8 cellular contexts compared by ENCODE assay signal in the genomic region with DNA sequence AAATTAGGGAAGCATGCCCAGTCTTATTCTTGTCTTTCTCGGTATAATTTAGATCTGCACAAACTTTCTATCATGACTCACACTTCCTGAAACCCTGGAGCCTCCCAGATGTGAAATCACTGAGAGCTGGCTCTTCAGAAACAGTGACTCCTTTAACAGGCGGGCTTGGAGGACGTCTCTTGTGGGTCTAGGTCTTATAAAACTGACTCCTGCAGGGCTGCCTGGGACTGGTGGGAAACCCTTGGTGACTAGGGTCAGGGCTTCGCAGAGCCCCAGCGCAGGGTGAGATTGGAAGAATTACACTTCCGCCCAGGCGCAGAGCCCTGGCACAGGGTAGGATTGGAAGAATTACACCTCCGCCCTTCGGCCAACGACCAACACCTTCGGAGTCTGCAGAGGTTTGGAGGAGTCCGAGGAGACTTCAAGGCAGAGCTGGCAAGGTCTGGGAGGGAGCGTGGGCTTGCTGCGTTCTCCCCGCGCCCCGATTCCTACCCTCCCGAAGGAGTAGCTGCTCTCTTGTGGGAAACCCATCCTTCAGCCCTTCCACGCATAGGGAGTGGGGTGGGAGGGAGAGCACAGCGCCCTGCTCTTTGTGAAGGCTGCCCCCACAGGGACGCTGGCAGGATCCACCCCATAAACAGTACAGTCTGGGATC. TPM values are rescaled to one million over a fixed set of nuclear protein-coding genes. Genes with fewer than 3 reads are reported as not detected.
A peak's percentile ranks its signal among the peaks of the same experiment; 100 is the strongest.
DNase-seq lines count a peak whose midpoint lies in the region; ATAC-seq and TF ChIP-seq lines count a peak whose summit lies in the region.

No MANE protein-coding gene starts in this region.

- no peak overlapping the region for H3K4me3 ChIP-seq in astrocyte of the cerebellum (ENCODE audit: low read depth, low read length)
- H3K4me3 ChIP-seq in lower lobe of right lung: peak overlapping the region; percentile 19

- H3K4me3 Mint-ChIP-seq in T-helper 17 cell: no peak overlapping the region

- H3K4me1 Mint-ChIP-seq in T-helper 17 cell: peaks cover 15% of the 10 kb centered on the region

- no peaks in the 10 kb centered on the region for H3K36me3 Mint-ChIP-seq in T-helper 17 cell (ENCODE audit: low read depth)

- TF ChIP-seq CTCF in astrocyte of the cerebellum (IDR thresholded peaks at IDR 0.05; ENCODE audit: low read depth, low read length, missing control alignments): no peak
- TF ChIP-seq CTCF in lower lobe of right lung (IDR thresholded peaks at IDR 0.05): no peak

- no peak overlapping the region for H3K27ac ChIP-seq in lower lobe of right lung

- peak; percentile 76 for DNase-seq in CD1c-positive myeloid dendritic cell (ENCODE audit: extremely low spot score)
- peak; percentile 50 for DNase-seq in LoVo (ENCODE audit: low spot score)
- DNase-seq in astrocyte of the cerebellum (ENCODE audit: low read depth): peak; percentile 8
- no peak for DNase-seq in lower lobe of right lung
- no peak for DNase-seq in islet precursor cell
- no peak for DNase-seq in T-helper 17 cell

- no peak overlapping the region for H3K27ac Mint-ChIP-seq in T-helper 17 cell

- H3K27me3 ChIP-seq in lower lobe of right lung (ENCODE audit: low read depth): no peaks in the 10 kb centered on the region

- H3K4me1 ChIP-seq in lower lobe of right lung: peaks cover 5% of the 10 kb centered on the region

- H3K27me3 Mint-ChIP-seq in T-helper 17 cell: no peaks in the 10 kb centered on the region

- no peaks in the 10 kb centered on the region for H3K36me3 ChIP-seq in lower lobe of right lung

- in situ Hi-C loops in astrocyte of the cerebellum (cut with HindIII; ENCODE audit: low sequenced_read_pairs): no loop called here

- peak; percentile 24 to 70 for ATAC-seq in lower lobe of right lung
- no peak for ATAC-seq in HG02938 (IDR thresholded peaks at IDR 0.05; ENCODE audit: unreplicated experiment)
- ATAC-seq in GM18505 (IDR thresholded peaks at IDR 0.05; ENCODE audit: unreplicated experiment): no peak
- no peak for ATAC-seq in T-helper 17 cell

- intact Hi-C loops in lower lobe of right lung (cut with DNase I): no loop called here

- H3K9me3 ChIP-seq in lower lobe of right lung (no peaks in the 10 kb centered on the region), T-helper 17 cell (ENCODE audit: control insufficient read depth, low read length, poor library complexity, severe bottlenecking) (no peaks in the 10 kb centered on the region)

- no peak for TF ChIP-seq POLR2A in GM18505 (IDR thresholded peaks at IDR 0.05; ENCODE audit: borderline replicate concordance, extremely low read depth, insufficient read depth, insufficient read length)

RNA-seq across cellular contexts. Expression of gene MAP3K10, which starts 43.4 kb away (rescaled TPM):
- total RNA-seq in lower lobe of right lung: 17.4 TPM
- 10 to 100 TPM; 20.7 to 28.5 TPM for total RNA-seq in T-helper 17 cell

RNA-seq across cellular contexts. Expression of gene ZNF780A, which starts 57.1 kb away (rescaled TPM):
- total RNA-seq in lower lobe of right lung (23.5 TPM), T-helper 17 cell (1 to 10 TPM; 6.4 to 9.5 TPM)

Comparison
In these comparisons a context has a peak if more than half of its experiments do, and no peak if none do; other contexts are left out.
1. DNase-seq: peak in CD1c-positive myeloid dendritic cell (single experiment), LoVo (single experiment) and astrocyte of the cerebellum (single experiment); none in lower lobe of right lung (single experiment), islet precursor cell (single experiment) and T-helper 17 cell (0 of 3).
2. ATAC-seq: peak in lower lobe of right lung (2 of 2); none in HG02938 (single experiment), GM18505 (single experiment) and T-helper 17 cell (single experiment).